ENCODE assay signal across 16 cellular contexts in the genomic region with DNA sequence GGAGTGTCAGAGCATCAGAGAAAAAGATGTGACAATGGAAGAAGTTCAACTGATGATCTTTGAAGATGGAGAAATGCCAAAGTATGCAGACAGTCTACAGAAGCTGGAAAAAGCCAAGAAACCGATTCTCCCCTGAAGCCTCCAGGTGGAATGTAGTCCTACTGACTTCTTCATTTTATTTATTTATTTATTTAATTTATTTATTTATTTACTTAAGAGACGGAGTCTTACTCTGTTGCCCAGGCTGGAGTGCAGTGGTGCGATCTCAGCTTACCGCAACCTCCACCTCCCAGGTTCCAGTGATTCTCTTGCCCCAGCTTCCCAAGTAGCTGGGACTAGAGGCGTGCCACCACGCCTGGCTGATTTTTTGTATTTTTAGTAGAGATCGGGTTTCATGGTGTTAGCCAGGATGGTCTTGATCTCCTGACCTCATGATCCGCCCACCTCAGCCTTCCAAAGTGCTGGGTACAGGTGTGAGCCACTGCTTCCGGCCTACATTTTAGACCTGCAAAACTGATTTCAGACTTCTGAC. TPM values are rescaled to one million over a fixed set of nuclear protein-coding genes. Genes with fewer than 3 reads are reported as not detected.
DNase-seq lines count a peak whose midpoint lies in the region; ATAC-seq and TF ChIP-seq lines count a peak whose summit lies in the region.
"Had no signal": no experiment of that assay in that cellular context is flagged by ENCODE, and none has a peak within 500 bp of the region (broad histone marks: within the 10 kb centered on the region; RNA-seq: fewer than 3 reads in every experiment).

No MANE protein-coding gene starts in this region.

- no peak overlapping the region for H2AFZ ChIP-seq in GM23338
- H2AFZ ChIP-seq: PC-9 had no signal

- peaks cover 10% of the 10 kb centered on the region for H3K9me2 ChIP-seq in GM23338 (ENCODE audit: insufficient read depth)

- intact Hi-C loops in activated naive CD4-positive, alpha-beta T cell treated with anti-CD3 and anti-CD28 coated beads for 36 hours (cut with micrococcal nuclease) = no loop called here
- intact Hi-C loops in left ventricle myocardium superior (cut with micrococcal nuclease) = no loop called here

- no peak overlapping the region for H3K4me3 ChIP-seq in GM23338
- H3K4me3 ChIP-seq: PC-9 had no signal

- no peaks in the 10 kb centered on the region for H3K9me3 Mint-ChIP-seq in activated naive CD4-positive, alpha-beta T cell treated with anti-CD3 and anti-CD28 coated beads, Interleukin-2, amount 10 ng/mL, durations not matched to agents 7 days and 5 days
- H3K9me3 Mint-ChIP-seq in activated naive CD4-positive, alpha-beta T cell treated with anti-CD3 and anti-CD28 coated beads for 36 hours = no peaks in the 10 kb centered on the region
- H3K9me3 Mint-ChIP-seq in GM23338 = peaks cover 18% of the 10 kb centered on the region
- no peaks in the 10 kb centered on the region for H3K9me3 Mint-ChIP-seq in endothelial cell (ENCODE audit: unreplicated experiment)
- peaks cover 16% of the 10 kb centered on the region for H3K9me3 Mint-ChIP-seq in progenitor cell of endocrine pancreas (ENCODE audit: low read depth)

- H3K4me3 Mint-ChIP-seq in activated naive CD4-positive, alpha-beta T cell treated with anti-CD3 and anti-CD28 coated beads, Interleukin-2, amount 10 ng/mL, durations not matched to agents 7 days and 5 days = no peak overlapping the region
- no peak overlapping the region for H3K4me3 Mint-ChIP-seq in activated naive CD4-positive, alpha-beta T cell treated with anti-CD3 and anti-CD28 coated beads for 36 hours
- H3K4me3 Mint-ChIP-seq in GM23338 = no peak overlapping the region
- H3K4me3 Mint-ChIP-seq in endothelial cell (ENCODE audit: unreplicated experiment) = peak overlapping the region; percentile 35
- peak overlapping the region; percentile 14 for H3K4me3 Mint-ChIP-seq in progenitor cell of endocrine pancreas (ENCODE audit: low read depth)
- H3K4me3 Mint-ChIP-seq: CD14-positive monocyte had no signal

- CTCF ChIA-PET in activated naive CD4-positive, alpha-beta T cell treated with anti-CD3 and anti-CD28 coated beads, Interleukin-2, amount 10 ng/mL, durations not matched to agents 7 days and 5 days (lab: Charles Lee) = no interaction called here
- CTCF ChIA-PET in activated naive CD4-positive, alpha-beta T cell treated with anti-CD3 and anti-CD28 coated beads for 36 hours (lab: Charles Lee) = no interaction called here

- ATAC-seq in GM23338 (no peak), GM21786 (IDR thresholded peaks at IDR 0.05; ENCODE audit: unreplicated experiment) (no peak), left ventricle myocardium superior (no peak)
- ATAC-seq: Right ventricle myocardium inferior had no signal

- H3K27ac ChIP-seq in GM23338 (ENCODE audit: low read depth) = no peak overlapping the region
- H3K27ac ChIP-seq: PC-9 had no signal

- 0 out of 2 replicates have a peak, but pooled peaks cover 9% of the 10 kb centered on the region for H3K4me1 ChIP-seq in GM23338 (ENCODE audit: insufficient read depth)

- TF ChIP-seq CTCF in GM23338 (conservative IDR thresholded peaks at IDR 0.05; ENCODE audit: low read depth in 2 of 2) = no peak
- no peak for TF ChIP-seq CTCF in endothelial cell (IDR thresholded peaks at IDR 0.05; ENCODE audit: unreplicated experiment)
- no peak for TF ChIP-seq CTCF in progenitor cell of endocrine pancreas (IDR thresholded peaks at IDR 0.05; ENCODE audit: unreplicated experiment)

- peaks cover 1% of the 10 kb centered on the region for H3K36me3 ChIP-seq in GM23338 (ENCODE audit: insufficient read depth)

- DNase-seq in activated naive CD4-positive, alpha-beta T cell treated with anti-CD3 and anti-CD28 coated beads, Interleukin-2, amount 10 ng/mL, durations not matched to agents 7 days and 5 days = no peak
- DNase-seq in activated naive CD4-positive, alpha-beta T cell treated with anti-CD3 and anti-CD28 coated beads for 36 hours = no peak
- DNase-seq in GM23338 (ENCODE audit: low spot score) = peak; percentile 6
- no peak for DNase-seq in endothelial cell (ENCODE audit: low spot score)
- DNase-seq in progenitor cell of endocrine pancreas (ENCODE audit: low spot score, unreplicated experiment) = no peak
- no peak for DNase-seq in stimulated activated CD4-positive, alpha-beta T cell treated with anti-CD3 and anti-CD28 coated beads, Interleukin-4, amount 100 ng/mL, for 24 hours
- DNase-seq in left ventricle myocardium superior = no peak
- DNase-seq: DMS79 treated with DMSO at 0.1 percent for 48 hours, MM.1S, NCI-H187 treated with DMSO at 0.1 percent for 48 hours, NCI-H446, NCI-H774, PC-9 had no signal

- peaks cover 22% of the 10 kb centered on the region for H3K36me3 Mint-ChIP-seq in activated naive CD4-positive, alpha-beta T cell treated with anti-CD3 and anti-CD28 coated beads, Interleukin-2, amount 10 ng/mL, durations not matched to agents 7 days and 5 days
- peaks cover 19% of the 10 kb centered on the region for H3K36me3 Mint-ChIP-seq in activated naive CD4-positive, alpha-beta T cell treated with anti-CD3 and anti-CD28 coated beads for 36 hours (ENCODE audit: low read depth)
- H3K36me3 Mint-ChIP-seq in GM23338 (ENCODE audit: low read depth) (peaks cover 30% of the 10 kb centered on the region), endothelial cell (ENCODE audit: low read depth, unreplicated experiment) (peaks cover 8% of the 10 kb centered on the region), progenitor cell of endocrine pancreas (ENCODE audit: insufficient read depth) (peaks cover 22% of the 10 kb centered on the region)

- H3K27ac Mint-ChIP-seq in activated naive CD4-positive, alpha-beta T cell treated with anti-CD3 and anti-CD28 coated beads, Interleukin-2, amount 10 ng/mL, durations not matched to agents 7 days and 5 days = peak overlapping the region; percentile 29
- no peak overlapping the region for H3K27ac Mint-ChIP-seq in activated naive CD4-positive, alpha-beta T cell treated with anti-CD3 and anti-CD28 coated beads for 36 hours
- H3K27ac Mint-ChIP-seq in GM23338 (no peak overlapping the region), endothelial cell (ENCODE audit: unreplicated experiment) (no peak overlapping the region), progenitor cell of endocrine pancreas (peak overlapping the region; percentile 33)

- H3K79me2 ChIP-seq in GM23338 (replicated peaks; ENCODE audit: insufficient read depth) = peaks cover 28% of the 10 kb centered on the region

- no peak overlapping the region for H3K4me2 ChIP-seq in GM23338

- H3F3A ChIP-seq in GM23338 (replicated peaks; ENCODE audit: low read depth) = 0 out of 2 replicates have a peak, but pooled peaks cover 4% of the 10 kb centered on the region

- peaks cover 8% of the 10 kb centered on the region for H4K20me1 ChIP-seq in GM23338 (replicated peaks; ENCODE audit: insufficient read depth)

- H3K4me1 Mint-ChIP-seq in activated naive CD4-positive, alpha-beta T cell treated with anti-CD3 and anti-CD28 coated beads, Interleukin-2, amount 10 ng/mL, durations not matched to agents 7 days and 5 days = peaks cover 44% of the 10 kb centered on the region
- H3K4me1 Mint-ChIP-seq in activated naive CD4-positive, alpha-beta T cell treated with anti-CD3 and anti-CD28 coated beads for 36 hours (ENCODE audit: low read depth) = peaks cover 34% of the 10 kb centered on the region
- peaks cover 14% of the 10 kb centered on the region for H3K4me1 Mint-ChIP-seq in GM23338
- peaks cover 19% of the 10 kb centered on the region for H3K4me1 Mint-ChIP-seq in endothelial cell (ENCODE audit: unreplicated experiment)
- peaks cover 15% of the 10 kb centered on the region for H3K4me1 Mint-ChIP-seq in progenitor cell of endocrine pancreas (ENCODE audit: low read depth)

- H3K27me3 Mint-ChIP-seq in activated naive CD4-positive, alpha-beta T cell treated with anti-CD3 and anti-CD28 coated beads, Interleukin-2, amount 10 ng/mL, durations not matched to agents 7 days and 5 days = peaks cover 4% of the 10 kb centered on the region
- H3K27me3 Mint-ChIP-seq in activated naive CD4-positive, alpha-beta T cell treated with anti-CD3 and anti-CD28 coated beads for 36 hours (ENCODE audit: low read depth) = no peaks in the 10 kb centered on the region
- H3K27me3 Mint-ChIP-seq in GM23338 (ENCODE audit: insufficient read depth, low read depth, poor library complexity) = peaks cover 2% of the 10 kb centered on the region
- peaks cover 8% of the 10 kb centered on the region for H3K27me3 Mint-ChIP-seq in endothelial cell (ENCODE audit: unreplicated experiment)
- no peaks in the 10 kb centered on the region for H3K27me3 Mint-ChIP-seq in progenitor cell of endocrine pancreas

- H3K27me3 ChIP-seq in GM23338 (ENCODE audit: insufficient read depth) = no peaks in the 10 kb centered on the region

TF ChIP-seq in GM23338, 12 proteins besides CTCF, POLR2A, EP300 and RAD21 (continues in another document):
- TF ChIP-seq, protein P1, sequence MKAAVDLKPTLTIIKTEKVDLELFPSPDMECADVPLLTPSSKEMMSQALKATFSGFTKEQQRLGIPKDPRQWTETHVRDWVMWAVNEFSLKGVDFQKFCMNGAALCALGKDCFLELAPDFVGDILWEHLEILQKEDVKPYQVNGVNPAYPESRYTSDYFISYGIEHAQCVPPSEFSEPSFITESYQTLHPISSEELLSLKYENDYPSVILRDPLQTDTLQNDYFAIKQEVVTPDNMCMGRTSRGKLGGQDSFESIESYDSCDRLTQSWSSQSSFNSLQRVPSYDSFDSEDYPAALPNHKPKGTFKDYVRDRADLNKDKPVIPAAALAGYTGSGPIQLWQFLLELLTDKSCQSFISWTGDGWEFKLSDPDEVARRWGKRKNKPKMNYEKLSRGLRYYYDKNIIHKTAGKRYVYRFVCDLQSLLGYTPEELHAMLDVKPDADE (IDR thresholded peaks at IDR 0.05) = no peak

RNA-seq across cellular contexts. Expression of a gene that starts 2.2 kb away (rescaled TPM):
- total RNA-seq in activated naive CD4-positive, alpha-beta T cell treated with anti-CD3 and anti-CD28 coated beads for 36 hours = 10 to 100 TPM; 43.5 to 45.8 TPM
- 73.5 and 97.2 TPM in 2 replicates for total RNA-seq in GM23338 (2014; rRNA removed; shearing (Covaris generic))
- polyA plus RNA-seq in GM23338 (2016; fragmentation: Nextera tagmentation; extraction: Ambion mirVana) = 141 and 157 TPM in 2 replicates
- total RNA-seq in endothelial cell (ENCODE audit: unreplicated experiment) (9.4 TPM), progenitor cell of endocrine pancreas (22.2 and 23.6 TPM in 2 replicates), left ventricle myocardium superior (27.3 TPM)

RNA-seq across cellular contexts. Expression of a gene that starts 21.1 kb away (rescaled TPM):
- 10 to 100 TPM; 81.6 to 84.7 TPM for total RNA-seq in activated naive CD4-positive, alpha-beta T cell treated with anti-CD3 and anti-CD28 coated beads for 36 hours
- total RNA-seq in GM23338 (2014; rRNA removed; shearing (Covaris generic)) = 41.2 and 44.9 TPM in 2 replicates
- 221 and 245 TPM in 2 replicates for polyA plus RNA-seq in GM23338 (2016; fragmentation: Nextera tagmentation; extraction: Ambion mirVana)
- total RNA-seq in endothelial cell (ENCODE audit: unreplicated experiment) (75.3 TPM), progenitor cell of endocrine pancreas (93.9 and 94.2 TPM in 2 replicates), left ventricle myocardium superior (116 TPM)

Comparison
In these comparisons a context has a peak if more than half of its experiments do, and no peak if none do; other contexts are left out.
1. H3K27ac Mint-ChIP-seq: peak in activated naive CD4-positive, alpha-beta T cell treated with anti-CD3 and anti-CD28 coated beads, Interleukin-2, amount 10 ng/mL, durations not matched to agents 7 days and 5 days (single experiment) and progenitor cell of endocrine pancreas (single experiment); none in activated naive CD4-positive, alpha-beta T cell treated with anti-CD3 and anti-CD28 coated beads for 36 hours (single experiment), GM23338 (single experiment) and endothelial cell (single experiment).
2. H3K4me3 Mint-ChIP-seq: peak in endothelial cell (single experiment) and progenitor cell of endocrine pancreas (single experiment); none in activated naive CD4-positive, alpha-beta T cell treated with anti-CD3 and anti-CD28 coated beads, Interleukin-2, amount 10 ng/mL, durations not matched to agents 7 days and 5 days (single experiment), activated naive CD4-positive, alpha-beta T cell treated with anti-CD3 and anti-CD28 coated beads for 36 hours (single experiment) and GM23338 (single experiment).